10 cellular contexts compared by ENCODE assay signal in the genomic region with DNA sequence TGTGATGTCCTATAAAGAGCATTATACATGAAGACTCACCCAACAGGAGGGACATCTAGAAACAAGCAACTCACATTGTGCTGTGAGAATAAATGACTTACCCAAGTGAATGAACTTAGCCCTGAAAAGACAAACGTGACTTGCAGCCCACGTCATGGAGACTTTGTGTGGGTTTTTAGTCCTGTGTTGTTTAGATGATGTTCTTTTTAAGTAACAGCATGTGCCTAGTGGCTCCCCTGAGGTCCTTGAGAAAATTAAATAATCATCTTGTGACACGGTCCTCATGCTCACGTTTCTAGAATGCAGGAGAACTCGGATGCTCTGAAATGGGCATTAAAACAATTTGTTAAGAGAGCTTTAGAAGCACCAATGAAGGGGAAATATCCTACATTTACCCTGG.
DNase-seq lines count a peak whose midpoint lies in the region; ATAC-seq and TF ChIP-seq lines count a peak whose summit lies in the region.
"Had no signal": no experiment of that assay in that cellular context is flagged by ENCODE, and none has a peak within 500 bp of the region (broad histone marks: within the 10 kb centered on the region; RNA-seq: fewer than 3 reads in every experiment).

No MANE protein-coding gene starts in this region.

- H3K27ac Mint-ChIP-seq in HFFc6: peak overlapping the region; percentile 98
- no peak overlapping the region for H3K27ac Mint-ChIP-seq in activated naive CD4-positive, alpha-beta T cell treated with anti-CD3 and anti-CD28 coated beads, Interleukin-2, amount 50 U/mL, for 72 hours
- H3K27ac Mint-ChIP-seq in activated naive CD8-positive, alpha-beta T cell treated with anti-CD3 and anti-CD28 coated beads, Interleukin-2, amount 50 U/mL, for 24 hours: no peak overlapping the region
- H3K27ac Mint-ChIP-seq: CD8-positive, alpha-beta memory T cell had no signal

- peak overlapping the region; percentile 66 to 79 for H3K27ac ChIP-seq in left lung
- H3K27ac ChIP-seq in spleen: peak overlapping the region in 5 of 8 donors; percentile 33 to 65 (median 46)
- H3K27ac ChIP-seq: neutrophil had no signal

- peak overlapping the region; percentile 98 for H3K4me3 Mint-ChIP-seq in HFFc6
- H3K4me3 Mint-ChIP-seq in activated naive CD8-positive, alpha-beta T cell treated with anti-CD3 and anti-CD28 coated beads, Interleukin-2, amount 50 U/mL, for 24 hours: no peak overlapping the region
- H3K4me3 Mint-ChIP-seq: CD8-positive, alpha-beta memory T cell had no signal

- TF ChIP-seq CTCF in HFFc6 (IDR thresholded peaks at IDR 0.05) (no peak), choroid plexus epithelial cell (conservative IDR thresholded peaks at IDR 0.05; ENCODE audit: low read depth, low read length) (no peak), left lung (IDR thresholded peaks at IDR 0.05) (no peak), spleen (IDR thresholded peaks at IDR 0.05 in 8 of 11, conservative IDR thresholded peaks at IDR 0.05 in 3 of 11) (no peak)

- no peaks in the 10 kb centered on the region; the same call in 1 of the 2 replicates for H3K27me3 Mint-ChIP-seq in HFFc6 (ENCODE audit: insufficient read depth)
- H3K27me3 Mint-ChIP-seq in activated naive CD8-positive, alpha-beta T cell treated with anti-CD3 and anti-CD28 coated beads, Interleukin-2, amount 50 U/mL, for 24 hours: peaks cover 24% of the 10 kb centered on the region

- H3K9me3 ChIP-seq in left lung (no peaks in the 10 kb centered on the region), spleen (no peaks in the 10 kb centered on the region)
- H3K9me3 ChIP-seq: neutrophil had no signal

- WGBS in spleen, 5 donors: 62 to 82% (median 75%) methylated on average over 5 of the region's 5 CpGs

- H3K9me3 Mint-ChIP-seq in HFFc6: no peaks in the 10 kb centered on the region
- no peaks in the 10 kb centered on the region for H3K9me3 Mint-ChIP-seq in activated naive CD4-positive, alpha-beta T cell treated with anti-CD3 and anti-CD28 coated beads, Interleukin-2, amount 50 U/mL, for 72 hours
- H3K9me3 Mint-ChIP-seq in activated naive CD8-positive, alpha-beta T cell treated with anti-CD3 and anti-CD28 coated beads, Interleukin-2, amount 50 U/mL, for 24 hours: no peaks in the 10 kb centered on the region
- H3K9me3 Mint-ChIP-seq: CD8-positive, alpha-beta memory T cell had no signal

- peaks cover 29% of the 10 kb centered on the region for H3K36me3 Mint-ChIP-seq in HFFc6 (ENCODE audit: low read depth)
- H3K36me3 Mint-ChIP-seq in activated naive CD4-positive, alpha-beta T cell treated with anti-CD3 and anti-CD28 coated beads, Interleukin-2, amount 50 U/mL, for 72 hours: no peaks in the 10 kb centered on the region
- H3K36me3 Mint-ChIP-seq in activated naive CD8-positive, alpha-beta T cell treated with anti-CD3 and anti-CD28 coated beads, Interleukin-2, amount 50 U/mL, for 24 hours (ENCODE audit: low read depth): no peaks in the 10 kb centered on the region
- H3K36me3 Mint-ChIP-seq: CD8-positive, alpha-beta memory T cell had no signal

- no peak overlapping the region for H3K4me3 ChIP-seq in choroid plexus epithelial cell (ENCODE audit: low read depth, low read length)
- no peak overlapping the region for H3K4me3 ChIP-seq in left lung
- H3K4me3 ChIP-seq in spleen: no peak overlapping the region

- DNase-seq in HFFc6: no peak
- DNase-seq in choroid plexus epithelial cell (ENCODE audit: low read depth): peak; percentile 69
- DNase-seq in left lung: no peak
- DNase-seq in spleen: no peak
- DNase-seq in activated naive CD4-positive, alpha-beta T cell treated with anti-CD3 and anti-CD28 coated beads, Interleukin-2, amount 50 U/mL, for 72 hours (ENCODE audit: low spot score in 2 of 2): no peak
- no peak for DNase-seq in SIG-M5 treated with dmso at 0.1 percent for 504 hours (lab: John Stamatoyannopoulos, UW; ENCODE audit: unreplicated experiment)
- DNase-seq in activated naive CD8-positive, alpha-beta T cell treated with anti-CD3 and anti-CD28 coated beads, Interleukin-2, amount 50 U/mL, for 24 hours: no peak
- DNase-seq in cerebellar cortex (ENCODE audit: low spot score): no peak
- DNase-seq: CD8-positive, alpha-beta memory T cell had no signal

- H3K4me1 ChIP-seq in left lung (peaks cover 0 to 13% of the 10 kb centered on the region in 2 donors), spleen (peaks cover 0 to 18% (median 12%) of the 10 kb centered on the region in 6 donors)

- H3K36me3 ChIP-seq in left lung (no peaks in the 10 kb centered on the region), spleen (no peaks in the 10 kb centered on the region)
- H3K36me3 ChIP-seq: neutrophil had no signal

- intact Hi-C loops in left lung (cut with DNase I): no loop called here
- intact Hi-C loops in spleen (cut with DNase I; ENCODE audit: low total_unique reads): no loop called here

- H3K4me1 Mint-ChIP-seq in HFFc6 (ENCODE audit: low read depth): peaks cover 61% of the 10 kb centered on the region
- no peaks in the 10 kb centered on the region for H3K4me1 Mint-ChIP-seq in activated naive CD8-positive, alpha-beta T cell treated with anti-CD3 and anti-CD28 coated beads, Interleukin-2, amount 50 U/mL, for 24 hours

- ATAC-seq in left lung: no peak
- ATAC-seq in activated naive CD4-positive, alpha-beta T cell treated with anti-CD3 and anti-CD28 coated beads, Interleukin-2, amount 50 U/mL, for 72 hours: no peak
- no peak for ATAC-seq in activated naive CD8-positive, alpha-beta T cell treated with anti-CD3 and anti-CD28 coated beads, Interleukin-2, amount 50 U/mL, for 24 hours

- TF ChIP-seq POLR2A in spleen (IDR thresholded peaks at IDR 0.05): no peak

- H3K27me3 ChIP-seq in left lung (no peaks in the 10 kb centered on the region), spleen (replicated peaks in 1 of 7) (no peaks in the 10 kb centered on the region)
